22 cellular contexts compared by ENCODE assay signal in genomic region chr9:93890436-93890935, GRCh38.
A peak's percentile ranks its signal among the peaks of the same experiment; 100 is the strongest.
DNase-seq lines count a peak whose midpoint lies in the region; ATAC-seq and TF ChIP-seq lines count a peak whose summit lies in the region.
"Had no signal": no experiment of that assay in that cellular context is flagged by ENCODE, and none has a peak within 500 bp of the region (broad histone marks: within the 10 kb centered on the region; RNA-seq: fewer than 3 reads in every experiment).

No MANE protein-coding gene starts in this region.

- no peaks in the 10 kb centered on the region for H3K27me3 ChIP-seq in lung (ENCODE audit: control insufficient read depth, insufficient read depth)
- H3K27me3 ChIP-seq: brain microvascular endothelial cell, uterus had no signal

- no peak for TF ChIP-seq CTCF in lung (IDR thresholded peaks at IDR 0.05; ENCODE audit: control extremely low read depth, extremely low read depth)

- POLR2A ChIA-PET in HEK293T (lab: Yijun Ruan, JAX): no interaction called here

- ATAC-seq in lung (ENCODE audit: insufficient read depth, low FRiP score): no peak

- H3K9me3 ChIP-seq in lung (ENCODE audit: control insufficient read depth in 2 of 2, insufficient read depth in 1 of 2, low read length in 1 of 2): peaks cover 0 to 12% of the 10 kb centered on the region in 2 donors
- H3K9me3 ChIP-seq: neutrophil, uterus had no signal

- no peaks in the 10 kb centered on the region for H3K36me3 ChIP-seq in lung (ENCODE audit: control insufficient read depth in 2 of 2, insufficient read depth in 2 of 2, low read length in 2 of 2)
- H3K36me3 ChIP-seq: brain microvascular endothelial cell, neutrophil, uterus had no signal

- DNase-seq in NCI-H1417 (lab: John Stamatoyannopoulos, UW) (peak in 2 of 3 experiments; percentile 14 to 62), NCI-H1417 treated with DMSO at 0.1 percent for 48 hours (lab: John Stamatoyannopoulos, UW) (no peak), HEK293T (ENCODE audit: extremely low spot score) (peak; percentile 4), NCI-H510A treated with DMSO at 0.1 percent for 48 hours (lab: John Stamatoyannopoulos, UW) (peak; percentile 86), lung (ENCODE audit: low spot score) (peak; percentile 22), kidney glomerular epithelial cell (lab: John Stamatoyannopoulos, UW) (no peak), DMS79 (lab: John Stamatoyannopoulos, UW) (no peak)
- no peak for DNase-seq in activated CD4-positive, alpha-beta T cell treated with anti-CD3 and anti-CD28 coated beads for 4 hours
- DNase-seq: 8988T; activated CD4-positive, alpha-beta T cell treated with anti-CD3 and anti-CD28 coated beads, Interleukin-2, amount 10 ng/mL, durations not matched to agents 7 days and 5 days; activated naive CD4-positive, alpha-beta T cell treated with anti-CD3 and anti-CD28 coated beads for 36 hours; brain microvascular endothelial cell; hypothalamus; immature natural killer cell; mesendoderm; NCI-H2081 treated with DMSO at 0.1 percent for 48 hours; PC-9; SHP77; stimulated activated naive CD4-positive, alpha-beta T cell treated with Interleukin-2 at 50 U/mL for 16 hours; uterus had no signal

- H3K27ac ChIP-seq in lung (ENCODE audit: low read depth in 1 of 2, low read length in 1 of 2): no peak overlapping the region
- H3K27ac ChIP-seq: brain microvascular endothelial cell, neutrophil, PC-9, uterus, VCaP had no signal

- 44 to 66% methylated on average over 2 of the region's 2 CpGs for WGBS in lung, 2 donors

- no peaks in the 10 kb centered on the region for H3K4me1 ChIP-seq in lung (ENCODE audit: control insufficient read depth in 2 of 2, insufficient read depth in 2 of 2, low read length in 2 of 2)
- H3K4me1 ChIP-seq: uterus had no signal

- H3K4me3 ChIP-seq in lung: no peak overlapping the region
- H3K4me3 ChIP-seq: PC-9, uterus had no signal

- CTCF ChIA-PET in HEK293T (lab: Yijun Ruan, JAX): no interaction called here

TF ChIP-seq in HEK293T, 16 proteins besides CTCF, POLR2A, EP300 and RAD21:
- TF ChIP-seq HDGF (IDR thresholded peaks at IDR 0.05; ENCODE audit: borderline replicate concordance) (no peak), CTBP1 (IDR thresholded peaks at IDR 0.05; ENCODE audit: borderline replicate concordance) (no peak), L3MBTL2 (conservative IDR thresholded peaks at IDR 0.05) (no peak), BHLHE40 (IDR thresholded peaks at IDR 0.05; ENCODE audit: borderline replicate concordance) (no peak), PKNOX1 (IDR thresholded peaks at IDR 0.05) (no peak), SUZ12 (IDR thresholded peaks at IDR 0.05) (no peak), FOXK2 (IDR thresholded peaks at IDR 0.05) (no peak), SP1 (IDR thresholded peaks at IDR 0.05) (no peak)

Comparison
In these comparisons a context has a peak if more than half of its experiments do, and no peak if none do; other contexts are left out.
1. DNase-seq: peak in NCI-H1417 (2 of 3), HEK293T (single experiment), NCI-H510A treated with DMSO at 0.1 percent for 48 hours (single experiment) and lung (single experiment); none in NCI-H1417 treated with DMSO at 0.1 percent for 48 hours (single experiment), kidney glomerular epithelial cell (single experiment), activated CD4-positive, alpha-beta T cell treated with anti-CD3 and anti-CD28 coated beads for 4 hours (0 of 2) and DMS79 (single experiment).